Comparison of ENCODE assay signal across 9 cellular contexts in genomic region chr9:107239474-107239873, GRCh38. TPM values are rescaled to one million over a fixed set of nuclear protein-coding genes. Genes with fewer than 3 reads are reported as not detected.
DNase-seq lines count a peak whose midpoint lies in the region; ATAC-seq and TF ChIP-seq lines count a peak whose summit lies in the region.
"Had no signal": no experiment of that assay in that cellular context is flagged by ENCODE, and none has a peak within 500 bp of the region (broad histone marks: within the 10 kb centered on the region; RNA-seq: fewer than 3 reads in every experiment).

No MANE protein-coding gene starts in this region.

- no peaks in the 10 kb centered on the region for H3K27me3 ChIP-seq in endodermal cell (ENCODE audit: control insufficient read depth, insufficient read depth, low read length, poor library complexity, severe bottlenecking)
- no peaks in the 10 kb centered on the region for H3K27me3 ChIP-seq in osteoblast (ENCODE audit: insufficient read depth, low read length)
- no peaks in the 10 kb centered on the region for H3K27me3 ChIP-seq in sigmoid colon

- H3K36me3 ChIP-seq in endodermal cell (ENCODE audit: control insufficient read depth, insufficient read depth, low read length) = no peaks in the 10 kb centered on the region
- H3K36me3 ChIP-seq in osteoblast (ENCODE audit: insufficient read depth, low read length) = no peaks in the 10 kb centered on the region
- no peaks in the 10 kb centered on the region for H3K36me3 ChIP-seq in sigmoid colon

- no peak overlapping the region for H3K4me2 ChIP-seq in osteoblast (ENCODE audit: insufficient read depth, low read length)

- H3K4me1 ChIP-seq in endodermal cell (ENCODE audit: control insufficient read depth, insufficient read depth, low read length) (no peaks in the 10 kb centered on the region), osteoblast (ENCODE audit: insufficient read depth, low read length) (no peaks in the 10 kb centered on the region), sigmoid colon (peaks cover 0 to 6% (median 0%) of the 10 kb centered on the region in 4 donors)

- no peak overlapping the region for H3K9ac ChIP-seq in endodermal cell (ENCODE audit: extremely low read depth, low read length, poor library complexity, severe bottlenecking)

- DNase-seq in NCI-H460 (ENCODE audit: extremely low read depth, low read depth) = peak; percentile 20
- DNase-seq in endodermal cell = no peak
- DNase-seq in osteoblast (ENCODE audit: insufficient read length, low spot score, missing footprints) = no peak
- DNase-seq in midbrain (lab: John Stamatoyannopoulos, UW) = no peak
- no peak for DNase-seq in sigmoid colon
- DNase-seq: NCI-H1092; stimulated activated CD4-positive, alpha-beta T cell treated with anti-CD3 and anti-CD28 coated beads, Interleukin-4, amount 100 ng/mL, for 1 hour had no signal

- no peaks in the 10 kb centered on the region for H3K79me2 ChIP-seq in osteoblast (ENCODE audit: insufficient read depth, low read length)

- no peaks in the 10 kb centered on the region for H3K27me3 Mint-ChIP-seq in endodermal cell (ENCODE audit: insufficient read depth)

- H3K27ac Mint-ChIP-seq in endodermal cell = no peak overlapping the region

- TF ChIP-seq CTCF in GM12873 (IDR thresholded peaks at IDR 0.05; ENCODE audit: insufficient read depth, low read depth, low read length, missing control alignments) (peak; percentile 35), endodermal cell (conservative IDR thresholded peaks at IDR 0.05) (peak; percentile 30), osteoblast (IDR thresholded peaks at IDR 0.05; ENCODE audit: extremely low read depth, low read depth, low read length) (peak; percentile 43), sigmoid colon (IDR thresholded peaks at IDR 0.05) (no peak)

- no peak for ATAC-seq in GM21528 (IDR thresholded peaks at IDR 0.05; ENCODE audit: low FRiP score, unreplicated experiment)

- WGBS in endodermal cell (ENCODE audit: insufficient coverage in 1 of 2, insufficient read length in 1 of 2), 2 experiments = 71 to 85% methylated on average over 1 to 2 of the region's 2 CpGs
- 51 to 60% methylated on average over 2 of the region's 2 CpGs for WGBS in sigmoid colon, 2 donors

- H3K4me1 Mint-ChIP-seq in endodermal cell = peaks cover 13% of the 10 kb centered on the region

- no peaks in the 10 kb centered on the region for H3K36me3 Mint-ChIP-seq in endodermal cell (ENCODE audit: low read depth)

- H3K4me3 ChIP-seq in endodermal cell (ENCODE audit: low read length) (no peak overlapping the region), osteoblast (ENCODE audit: insufficient read depth, low read length) (no peak overlapping the region), sigmoid colon (no peak overlapping the region)

- H3K4me3 Mint-ChIP-seq in endodermal cell = no peak overlapping the region

- intact Hi-C loops in sigmoid colon (cut with DNase I) = no loop called here

- no peaks in the 10 kb centered on the region for H4K20me1 ChIP-seq in osteoblast (ENCODE audit: insufficient read depth, low read length)

- no peaks in the 10 kb centered on the region for H3K9me3 Mint-ChIP-seq in endodermal cell

- no peak for TF ChIP-seq EP300 in sigmoid colon (IDR thresholded peaks at IDR 0.05)

- H3K9me3 ChIP-seq in endodermal cell (ENCODE audit: control insufficient read depth, low read length) (no peaks in the 10 kb centered on the region), osteoblast (ENCODE audit: low read depth, low read length) (no peaks in the 10 kb centered on the region), sigmoid colon (no peaks in the 10 kb centered on the region)

- H3K27ac ChIP-seq in endodermal cell (ENCODE audit: low read depth, low read length) = no peak overlapping the region
- H3K27ac ChIP-seq in osteoblast (ENCODE audit: low read depth, low read length) = no peak overlapping the region
- H3K27ac ChIP-seq in sigmoid colon = no peak overlapping the region

- H2AFZ ChIP-seq in osteoblast (ENCODE audit: low read length) = no peak overlapping the region

- TF ChIP-seq POLR2A in sigmoid colon (IDR thresholded peaks at IDR 0.05) = no peak

RNA-seq across cellular contexts. Expression of gene RAD23B, which starts 43.6 kb away (rescaled TPM):
- total RNA-seq in NCI-H460 (2014; rRNA removed; shearing (Covaris generic)) = 121 and 133 TPM in 2 replicates
- polyA plus RNA-seq in NCI-H460 (2014; cell fraction: nucleus; rRNA removed) = 68.7 and 104 TPM in 2 replicates
- total RNA-seq in endodermal cell = 100 to 1,000 TPM; 154 to 167 TPM
- polyA plus RNA-seq in endodermal cell (2013, experiment 1 of 2) = 147 TPM
- polyA plus RNA-seq in endodermal cell (2013, experiment 2 of 2) = 135 TPM
- 148 and 157 TPM in 2 replicates for total RNA-seq in osteoblast
- total RNA-seq in sigmoid colon = 10 to 100 TPM; 61.9 to 74.3 (median 66.4) TPM
- 10 to 100 TPM; 58.3 to 66.8 (median 61.2) TPM for polyA plus RNA-seq in sigmoid colon

Comparison
In these comparisons a context has a peak if more than half of its experiments do, and no peak if none do; other contexts are left out.
1. CTCF ChIP-seq: peak in GM12873 (single experiment), endodermal cell (single experiment) and osteoblast (single experiment); none in sigmoid colon (0 of 4).